Comparison of ENCODE assay signal across 10 cellular contexts in the genomic region with DNA sequence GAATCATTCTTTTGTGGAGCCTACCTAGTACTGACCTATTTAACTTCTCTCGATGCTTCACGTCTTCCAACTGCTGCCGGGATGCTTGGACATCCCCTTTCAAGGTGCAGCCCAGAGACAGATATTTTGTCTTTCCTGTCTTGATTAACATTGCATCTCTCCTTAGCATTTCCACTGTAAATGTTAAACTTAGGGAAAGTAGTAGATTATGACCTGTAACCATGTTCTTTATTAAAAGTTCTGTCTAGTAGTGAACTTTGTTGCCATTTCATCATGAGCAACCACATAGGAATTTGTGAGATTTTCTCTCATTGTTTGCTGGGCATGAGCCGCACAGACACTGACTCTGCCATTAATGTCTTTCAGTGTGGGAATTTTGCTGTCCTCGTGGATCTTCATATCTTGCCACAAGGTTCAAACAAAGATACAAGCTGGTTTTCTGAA.
DNase-seq lines count a peak whose midpoint lies in the region; ATAC-seq and TF ChIP-seq lines count a peak whose summit lies in the region.
"Had no signal": no experiment of that assay in that cellular context is flagged by ENCODE, and none has a peak within 500 bp of the region (broad histone marks: within the 10 kb centered on the region; RNA-seq: fewer than 3 reads in every experiment).

No MANE protein-coding gene starts in this region.

- H3K36me3 Mint-ChIP-seq in nephron progenitor cell (ENCODE audit: low read depth), result no peaks in the 10 kb centered on the region
- H3K36me3 Mint-ChIP-seq in stimulated activated naive B cell treated with anti-CD40 and anti-IgM and Interleukin-4, amounts not matched to agents 10 μg/mL and 1 μg/mL and 100 μg/mL, for 72 hours, result peaks cover 3 to 15% of the 10 kb centered on the region in 2 donors

- no TSS peak for BruUV-seq in Panc1 (replicated peaks; lab: Mats Ljungman, UMichigan)

- no peaks in the 10 kb centered on the region for H3K27me3 Mint-ChIP-seq in nephron progenitor cell (ENCODE audit: low read depth, poor library complexity)
- no peaks in the 10 kb centered on the region for H3K27me3 Mint-ChIP-seq in stimulated activated naive B cell treated with anti-CD40 and anti-IgM and Interleukin-4, amounts not matched to agents 10 μg/mL and 1 μg/mL and 100 μg/mL, for 72 hours

- peak overlapping the region; percentile 2 for H3K27ac Mint-ChIP-seq in nephron progenitor cell
- no peak overlapping the region for H3K27ac Mint-ChIP-seq in stimulated activated naive B cell treated with anti-CD40 and anti-IgM and Interleukin-4, amounts not matched to agents 10 μg/mL and 1 μg/mL and 100 μg/mL, for 72 hours

- in situ Hi-C loops in Panc1 (cut with HindIII; ENCODE audit: low pct_unique_long_range_greater_than_20kb, low sequenced_read_pairs), result no loop called here

- POLR2A ChIA-PET in Panc1 (lab: Charles Lee), result no interaction called here

- H3K9me3 Mint-ChIP-seq in nephron progenitor cell, result no peaks in the 10 kb centered on the region
- H3K9me3 Mint-ChIP-seq in stimulated activated naive B cell treated with anti-CD40 and anti-IgM and Interleukin-4, amounts not matched to agents 10 μg/mL and 1 μg/mL and 100 μg/mL, for 72 hours, result no peaks in the 10 kb centered on the region

- intact Hi-C loops in Panc1 (cut with micrococcal nuclease; ENCODE audit: unreplicated experiment), result loop anchor here (10.0 kb wide), 2 partner anchors 119 to 659 kb away; partner anchors contain the start of gene JAG1

- H3K27ac ChIP-seq in Panc1 (ENCODE audit: low read length), result peak overlapping the region; percentile 0; the same call in 1 of the 2 replicates
- H3K27ac ChIP-seq in epithelial cell of prostate, result peak overlapping the region; percentile 12
- H3K27ac ChIP-seq: BLaER1 treated with 17β-estradiol and CSF1 and Interleukin-3, amounts not matched to agents 10 nM and 100 nM had no signal

- no peaks in the 10 kb centered on the region for H3K27me3 ChIP-seq in Panc1 (ENCODE audit: control insufficient read depth, insufficient read depth, low read length)
- H3K27me3 ChIP-seq: BLaER1 treated with 17β-estradiol and CSF1 and Interleukin-3, amounts not matched to agents 10 nM and 100 nM had no signal

- ATAC-seq in Panc1, result 0 out of 2 replicates have a peak, but pooled peaks have one; percentile 62
- no peak for ATAC-seq in stimulated activated naive B cell treated with anti-CD40 and anti-IgM and Interleukin-4, amounts not matched to agents 10 μg/mL and 1 μg/mL and 100 μg/mL, for 72 hours (replicated peaks)

- H3K4me3 ChIP-seq in Panc1 (ENCODE audit: low read depth in 2 of 2, low read length in 2 of 2), result no peak overlapping the region
- H3K4me3 ChIP-seq: BLaER1 treated with 17β-estradiol and CSF1 and Interleukin-3, amounts not matched to agents 10 nM and 100 nM had no signal

- H3K36me3 ChIP-seq in Panc1 (ENCODE audit: control insufficient read depth, insufficient read depth, low read length), result no peaks in the 10 kb centered on the region

- CTCF ChIA-PET in Panc1 (lab: Charles Lee), result no interaction called here

- H3K9me3 ChIP-seq in Panc1 (ENCODE audit: control insufficient read depth, insufficient read depth, low read depth, low read length), result no peaks in the 10 kb centered on the region
- H3K9me3 ChIP-seq: BLaER1 treated with 17β-estradiol and CSF1 and Interleukin-3, amounts not matched to agents 10 nM and 100 nM had no signal

- no peak for TF ChIP-seq CTCF in Panc1 (IDR thresholded peaks at IDR 0.05)
- TF ChIP-seq CTCF in nephron progenitor cell (IDR thresholded peaks at IDR 0.05), result no peak

- DNase-seq in AG20443 (ENCODE audit: low spot score) (peak; percentile 50), Panc1 (ENCODE audit: low read depth, low spot score) (no peak), epithelial cell of prostate (ENCODE audit: low read depth, low spot score) (no peak), nephron progenitor cell (no peak), NCI-H1105 (lab: John Stamatoyannopoulos, UW) (no peak), Ammon's horn (ENCODE audit: low spot score) (no peak), NCI-H226 (no peak)
- no peak for DNase-seq in stimulated activated naive B cell treated with anti-CD40 and anti-IgM and Interleukin-4, amounts not matched to agents 10 μg/mL and 1 μg/mL and 100 μg/mL, for 72 hours
- DNase-seq: SHP77 had no signal

- peaks cover 18% of the 10 kb centered on the region for H3K4me1 ChIP-seq in Panc1 (ENCODE audit: control insufficient read depth, insufficient read depth, low read length)

- no peak overlapping the region for H3K4me3 Mint-ChIP-seq in nephron progenitor cell
- H3K4me3 Mint-ChIP-seq in stimulated activated naive B cell treated with anti-CD40 and anti-IgM and Interleukin-4, amounts not matched to agents 10 μg/mL and 1 μg/mL and 100 μg/mL, for 72 hours, result no peak overlapping the region

- H3K4me1 Mint-ChIP-seq in nephron progenitor cell, result peaks cover 65% of the 10 kb centered on the region
- H3K4me1 Mint-ChIP-seq in stimulated activated naive B cell treated with anti-CD40 and anti-IgM and Interleukin-4, amounts not matched to agents 10 μg/mL and 1 μg/mL and 100 μg/mL, for 72 hours, result peaks cover 9 to 25% of the 10 kb centered on the region in 2 donors
